10 cellular contexts compared by ENCODE assay signal in the genomic region with DNA sequence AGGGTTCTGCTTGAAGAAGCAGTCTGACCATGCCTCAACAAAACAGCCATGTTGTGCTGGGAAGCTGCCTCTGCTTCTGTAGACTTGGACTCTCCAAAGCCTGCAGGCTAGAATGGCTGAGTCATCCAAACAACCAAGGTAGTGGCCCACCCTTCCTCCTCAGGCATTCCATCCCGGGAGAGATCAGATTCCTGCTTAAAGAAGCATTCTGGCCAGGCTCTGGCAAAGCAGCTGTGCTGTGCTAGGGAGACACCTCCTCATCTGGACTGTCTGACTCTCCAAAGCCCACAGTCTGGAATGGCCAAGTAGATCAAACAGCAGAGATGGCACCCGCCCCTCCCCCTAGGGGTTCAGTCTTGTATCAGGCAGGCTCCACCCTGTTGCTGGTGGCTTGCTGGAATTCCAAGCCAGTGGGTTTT. TPM values are rescaled to one million over a fixed set of nuclear protein-coding genes. Genes with fewer than 3 reads are reported as not detected.
DNase-seq lines count a peak whose midpoint lies in the region; ATAC-seq and TF ChIP-seq lines count a peak whose summit lies in the region.
"Had no signal": no experiment of that assay in that cellular context is flagged by ENCODE, and none has a peak within 500 bp of the region (broad histone marks: within the 10 kb centered on the region; RNA-seq: fewer than 3 reads in every experiment).

No MANE protein-coding gene starts in this region.

- H3K4me3 ChIP-seq in GM23248 = no peak overlapping the region
- no peak overlapping the region for H3K4me3 ChIP-seq in SJSA1
- no peak overlapping the region for H3K4me3 ChIP-seq in fibroblast of villous mesenchyme (ENCODE audit: low read depth, low read length)
- no peak overlapping the region for H3K4me3 ChIP-seq in skeletal muscle satellite cell (ENCODE audit: low read length)

- H3K27me3 ChIP-seq in GM23248 (replicated peaks; ENCODE audit: insufficient read depth) (no peaks in the 10 kb centered on the region), SJSA1 (replicated peaks) (no peaks in the 10 kb centered on the region), skeletal muscle satellite cell (ENCODE audit: control insufficient read depth, insufficient read depth, low read length) (no peaks in the 10 kb centered on the region)

- H4K20me1 ChIP-seq in GM23248 (ENCODE audit: insufficient read depth) = no peaks in the 10 kb centered on the region

- TF ChIP-seq CTCF in fibroblast of villous mesenchyme (IDR thresholded peaks at IDR 0.05; ENCODE audit: insufficient read depth, low read depth, low read length) = no peak

- H2AFZ ChIP-seq in GM23248 = peak overlapping the region; percentile 61

- H3K9ac ChIP-seq in GM23248 (0 out of 2 replicates have a peak overlapping the region, but pooled peaks have one; percentile 27), skeletal muscle satellite cell (ENCODE audit: low read depth, low read length) (no peak overlapping the region)

- H3K27ac ChIP-seq in GM23248 (peak overlapping the region; percentile 68), SJSA1 (peak overlapping the region; percentile 75)

- H3K36me3 ChIP-seq in GM23248 (ENCODE audit: low read depth) (no peaks in the 10 kb centered on the region), SJSA1 (0 out of 2 replicates have a peak, but pooled peaks cover 3% of the 10 kb centered on the region), skeletal muscle satellite cell (ENCODE audit: insufficient read depth, low read length) (no peaks in the 10 kb centered on the region)

- 14% methylated on average over 1 to 2 of the region's 2 CpGs for WGBS in GM23248 (ENCODE audit: low coverage in 1 of 2, low lambda C conversion rate in 2 of 2, missing lambda C conversion rate in 2 of 2), 2 experiments

- ATAC-seq in HG02571 (IDR thresholded peaks at IDR 0.05; ENCODE audit: unreplicated experiment) (no peak), GM21737 (IDR thresholded peaks at IDR 0.05; ENCODE audit: unreplicated experiment) (no peak)
- ATAC-seq: activated T-cell treated with anti-CD3 and anti-CD28 coated beads, Interleukin-2, amount 50 U/mL, for 72 hours had no signal

- H3K4me1 ChIP-seq in GM23248 (ENCODE audit: insufficient read depth) (peaks cover 27% of the 10 kb centered on the region), SJSA1 (replicated peaks) (peaks cover 37% of the 10 kb centered on the region), skeletal muscle satellite cell (ENCODE audit: control insufficient read depth, insufficient read depth, low read length) (peaks cover 21% of the 10 kb centered on the region)

- H3K79me2 ChIP-seq in GM23248 (ENCODE audit: insufficient read depth) = no peaks in the 10 kb centered on the region

- H3K4me2 ChIP-seq in GM23248 (ENCODE audit: unreplicated experiment) (peak overlapping the region; percentile 65), skeletal muscle satellite cell (ENCODE audit: low read length) (peak overlapping the region; percentile 0)

- DNase-seq in GM23248 (peak; percentile 95), SJSA1 (ENCODE audit: low read depth in 1 of 2, low spot score in 2 of 2) (peak; percentile 96 to 98), fibroblast of villous mesenchyme (ENCODE audit: low read depth) (peak; percentile 97), NCI-H1105 (lab: John Stamatoyannopoulos, UW) (no peak), NCI-H146 (lab: John Stamatoyannopoulos, UW) (no peak)
- DNase-seq: activated T-cell treated with anti-CD3 and anti-CD28 coated beads, Interleukin-2, amount 50 U/mL, for 72 hours; occipital lobe had no signal

- H3F3A ChIP-seq in GM23248 (ENCODE audit: insufficient read depth) = peaks cover 34% of the 10 kb centered on the region

- in situ Hi-C loops in GM23248 (cut with MboI) = no loop called here

- H3K9me3 ChIP-seq in GM23248 (ENCODE audit: low read depth) = no peaks in the 10 kb centered on the region
- peaks cover 11% of the 10 kb centered on the region for H3K9me3 ChIP-seq in SJSA1 (replicated peaks)
- H3K9me3 ChIP-seq in skeletal muscle satellite cell (replicated peaks; ENCODE audit: low read length) = no peaks in the 10 kb centered on the region

- H3K9me2 ChIP-seq in GM23248 (ENCODE audit: insufficient read depth) = no peaks in the 10 kb centered on the region

RNA-seq across cellular contexts. Expression of gene F3, which starts 38.3 kb away (rescaled TPM):
- total RNA-seq in GM23248 (2014; rRNA removed; shearing (Covaris generic)) = 93.7 and 120 TPM in 2 replicates
- 116 TPM in 2 replicates for polyA plus RNA-seq in GM23248 (2016; fragmentation: Nextera tagmentation; extraction: Ambion mirVana)
- total RNA-seq in SJSA1 (2014; rRNA removed; shearing (Covaris generic)) = 54.7 and 63.4 TPM in 2 replicates
- 198 and 506 TPM in 2 replicates for total RNA-seq in fibroblast of villous mesenchyme
- total RNA-seq in skeletal muscle satellite cell (2012; rRNA removed) = 15.7 and 40.0 TPM in 2 replicates

Comparison
In these comparisons a context has a peak if more than half of its experiments do, and no peak if none do; other contexts are left out.
1. DNase-seq: peak in GM23248 (single experiment), SJSA1 (2 of 2) and fibroblast of villous mesenchyme (single experiment); none in NCI-H1105 (single experiment) and NCI-H146 (single experiment).